9 cellular contexts compared by ENCODE assay signal in the genomic region with DNA sequence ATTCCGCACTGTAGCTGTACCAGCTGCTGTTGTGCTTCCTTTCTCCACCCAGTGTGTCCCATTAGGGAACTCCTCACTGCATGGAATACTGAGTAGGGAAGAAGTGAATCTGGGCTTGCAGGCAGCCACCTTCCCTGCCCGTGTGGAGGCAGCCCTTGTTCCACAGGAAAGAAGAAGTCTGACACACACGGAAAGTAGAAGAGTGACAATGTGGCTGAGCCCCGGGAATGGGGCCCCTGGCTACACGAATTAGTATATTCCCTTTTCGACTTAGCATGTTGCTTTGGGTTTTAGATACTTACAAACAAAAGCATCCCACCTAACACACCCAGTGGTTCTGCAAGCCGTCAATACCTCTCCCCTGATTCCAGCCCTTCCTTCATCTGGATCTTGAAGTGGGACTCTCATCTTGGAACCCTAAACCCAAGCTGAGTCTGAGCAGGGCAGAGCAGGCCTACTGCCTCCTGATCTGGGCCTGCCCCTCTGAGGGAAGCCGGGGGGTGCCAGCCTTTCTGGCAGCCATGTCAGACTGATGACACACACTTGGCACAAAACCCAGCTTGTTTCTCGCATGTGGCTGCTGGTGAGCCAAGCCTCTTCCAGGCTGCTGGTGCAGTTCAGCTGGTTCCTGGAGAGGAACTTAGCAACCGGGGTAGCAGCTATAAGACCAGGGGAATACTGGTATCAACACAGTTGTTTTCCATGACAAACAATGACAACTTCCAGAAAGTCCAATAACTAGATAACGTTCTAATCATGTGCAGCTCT.
DNase-seq lines count a peak whose midpoint lies in the region; ATAC-seq and TF ChIP-seq lines count a peak whose summit lies in the region.
"Had no signal": no experiment of that assay in that cellular context is flagged by ENCODE, and none has a peak within 500 bp of the region (broad histone marks: within the 10 kb centered on the region; RNA-seq: fewer than 3 reads in every experiment).

No MANE protein-coding gene starts in this region.

- H3K36me3 ChIP-seq in H7 (replicated peaks; ENCODE audit: control insufficient read depth, insufficient read depth, low read length) (no peaks in the 10 kb centered on the region), esophagus muscularis mucosa (peaks cover 0 to 15% (median 0%) of the 10 kb centered on the region in 4 donors)

- TF ChIP-seq CTCF in esophagus muscularis mucosa (IDR thresholded peaks at IDR 0.05): no peak

- TF ChIP-seq EP300 in esophagus muscularis mucosa (IDR thresholded peaks at IDR 0.05): no peak

- intact Hi-C loops in esophagus muscularis mucosa (cut with DNase I): loop anchor here (10.0 kb wide), 1 partner anchor 255 kb away; no protein-coding TSS in a partner anchor

- in situ Hi-C loops in G401 (cut with HindIII; ENCODE audit: low sequenced_read_pairs): no loop called here

- no peaks in the 10 kb centered on the region for H3K9me3 ChIP-seq in esophagus muscularis mucosa
- H3K9me3 ChIP-seq: testis had no signal

- H3K4me3 ChIP-seq in H7 (ENCODE audit: insufficient read depth, low read depth, low read length) (no peak overlapping the region), esophagus muscularis mucosa (no peak overlapping the region)
- H3K4me3 ChIP-seq: testis had no signal

- 65% methylated on average over 11 of the region's 11 CpGs for WGBS in esophagus muscularis mucosa

- no peak for TF ChIP-seq POLR2A in esophagus muscularis mucosa (IDR thresholded peaks at IDR 0.05; ENCODE audit: low read depth)

- no peaks in the 10 kb centered on the region for H3K27me3 ChIP-seq in H7 (ENCODE audit: control insufficient read depth, insufficient read depth, low read length)
- H3K27me3 ChIP-seq in esophagus muscularis mucosa: no peaks in the 10 kb centered on the region
- H3K27me3 ChIP-seq: testis had no signal

- H3K27ac ChIP-seq in esophagus muscularis mucosa (replicated peaks in 1 of 4): peak overlapping the region in 1 of 4 donors; percentile 28
- H3K27ac ChIP-seq: testis had no signal

- peak; percentile 80 for DNase-seq in G401 (ENCODE audit: low spot score)
- DNase-seq in T1000 (lab: John Stamatoyannopoulos, UW): peak; percentile 11
- DNase-seq in fibroblast of the conjunctiva (ENCODE audit: low read depth): peak; percentile 83
- peak; percentile 84 for DNase-seq in pons (ENCODE audit: low spot score)
- no peak for DNase-seq in H7
- DNase-seq in esophagus muscularis mucosa (ENCODE audit: extremely low spot score): no peak
- DNase-seq: testis had no signal

- ATAC-seq in GM19397 (IDR thresholded peaks at IDR 0.05; ENCODE audit: unreplicated experiment): no peak
- ATAC-seq in GM21723 (IDR thresholded peaks at IDR 0.05; ENCODE audit: unreplicated experiment): no peak

- peaks cover 38 to 53% (median 42%) of the 10 kb centered on the region in 4 donors for H3K4me1 ChIP-seq in esophagus muscularis mucosa

Comparison
In these comparisons a context has a peak if more than half of its experiments do, and no peak if none do; other contexts are left out.
1. DNase-seq: peak in G401 (single experiment), T1000 (single experiment), fibroblast of the conjunctiva (single experiment) and pons (single experiment); none in H7 (single experiment) and esophagus muscularis mucosa (single experiment).